ENCODE assay signal across 17 cellular contexts in the genomic region with DNA sequence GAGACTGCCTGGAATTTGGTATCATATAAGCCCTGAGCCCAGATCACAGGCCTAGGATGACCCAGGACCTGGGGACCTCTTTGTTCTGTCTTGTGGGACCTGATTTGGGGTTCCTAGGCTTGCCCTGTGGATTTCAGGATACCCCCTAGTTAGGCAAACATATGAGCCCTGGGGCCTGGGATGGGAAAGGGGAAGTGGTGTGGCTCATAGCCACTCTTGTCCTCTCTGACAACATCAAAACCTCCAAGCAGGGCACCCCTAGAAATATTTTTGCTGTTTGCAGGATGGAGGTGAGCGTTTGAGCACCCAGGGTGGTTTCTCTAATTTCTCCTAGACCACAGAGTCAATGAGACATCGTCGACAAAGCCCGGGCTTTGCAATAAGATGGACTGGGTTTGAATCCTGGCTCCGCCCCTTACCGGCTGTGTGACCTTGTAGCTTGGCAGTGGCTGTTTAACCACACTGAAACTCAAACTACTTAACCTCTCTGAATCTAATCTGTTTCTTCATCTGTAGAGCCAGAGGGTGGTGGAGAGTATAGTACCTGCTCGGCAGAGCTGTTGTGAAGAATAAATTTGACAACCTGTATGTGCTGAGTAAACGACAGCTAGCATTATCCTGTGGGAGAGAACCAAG. TPM values are rescaled to one million over a fixed set of nuclear protein-coding genes. Genes with fewer than 3 reads are reported as not detected.
A peak's percentile ranks its signal among the peaks of the same experiment; 100 is the strongest.
DNase-seq lines count a peak whose midpoint lies in the region; ATAC-seq and TF ChIP-seq lines count a peak whose summit lies in the region.
"Had no signal": no experiment of that assay in that cellular context is flagged by ENCODE, and none has a peak within 500 bp of the region (broad histone marks: within the 10 kb centered on the region; RNA-seq: fewer than 3 reads in every experiment).

No MANE protein-coding gene starts in this region.

- H3K27me3 ChIP-seq in breast epithelium, result no peaks in the 10 kb centered on the region

- no peaks in the 10 kb centered on the region for H3K9me3 ChIP-seq in breast epithelium

- H3K4me1 Mint-ChIP-seq in activated B cell treated with CpG ODN at 0.5 μM for 24 hours, result peaks cover 6% of the 10 kb centered on the region
- peaks cover 8% of the 10 kb centered on the region for H3K4me1 Mint-ChIP-seq in stimulated activated effector memory CD8-positive, alpha-beta T cell treated with anti-CD3 and anti-CD28 coated beads, Interleukin-12 subunit alpha, Interleukin-12 subunit beta, amount 100 ng/mL, for 72 hours

- H3K36me3 Mint-ChIP-seq in activated B cell treated with CpG ODN at 0.5 μM for 24 hours (ENCODE audit: low read depth), result no peaks in the 10 kb centered on the region
- H3K36me3 Mint-ChIP-seq in stimulated activated effector memory CD8-positive, alpha-beta T cell treated with anti-CD3 and anti-CD28 coated beads, Interleukin-12 subunit alpha, Interleukin-12 subunit beta, amount 100 ng/mL, for 72 hours, result no peaks in the 10 kb centered on the region

- H3K4me1 ChIP-seq in breast epithelium, result no peaks in the 10 kb centered on the region

- H3K27ac ChIP-seq in breast epithelium, result no peak overlapping the region

- CTCF ChIA-PET in activated B cell treated with CpG ODN at 0.5 μM for 24 hours (lab: Charles Lee), result no interaction called here

- DNase-seq in T47D (ENCODE audit: low read depth in 1 of 2, low spot score in 1 of 2) (peak; percentile 39 to 67), breast epithelium (ENCODE audit: low spot score in 2 of 2) (no peak), NOMO-1 treated with DMSO at 0.1 percent for 48 hours (lab: John Stamatoyannopoulos, UW; ENCODE audit: unreplicated experiment) (peak; percentile 21), activated B cell treated with CpG ODN at 0.5 μM for 24 hours (no peak), 8988T (no peak), sciatic nerve (ENCODE audit: low spot score) (no peak)
- DNase-seq in stimulated activated effector memory CD8-positive, alpha-beta T cell treated with anti-CD3 and anti-CD28 coated beads, Interleukin-12 subunit alpha, Interleukin-12 subunit beta, amount 100 ng/mL, for 72 hours (ENCODE audit: low spot score in 2 of 2), result no peak
- DNase-seq in activated CD4-positive, alpha-beta T cell treated with anti-CD3 and anti-CD28 coated beads, Interleukin-2, amount 50 U/mL, for 48 hours, result no peak
- DNase-seq: COR-L47, DMS153, GOT3, NCI-H1417, NCI-H1930, NCI-H526 treated with DMSO at 0.1 percent for 48 hours had no signal

- TF ChIP-seq POLR2A in breast epithelium (IDR thresholded peaks at IDR 0.05), result no peak

- peak overlapping the region; percentile 20 for H3K27ac Mint-ChIP-seq in activated B cell treated with CpG ODN at 0.5 μM for 24 hours
- H3K27ac Mint-ChIP-seq in stimulated activated effector memory CD8-positive, alpha-beta T cell treated with anti-CD3 and anti-CD28 coated beads, Interleukin-12 subunit alpha, Interleukin-12 subunit beta, amount 100 ng/mL, for 72 hours, result no peak overlapping the region

- in situ Hi-C loops in T47D (cut with HindIII; ENCODE audit: low pct_unique_long_range_greater_than_20kb, low sequenced_read_pairs), result no loop called here

- no peak overlapping the region for H3K4me3 Mint-ChIP-seq in activated B cell treated with CpG ODN at 0.5 μM for 24 hours
- H3K4me3 Mint-ChIP-seq in stimulated activated effector memory CD8-positive, alpha-beta T cell treated with anti-CD3 and anti-CD28 coated beads, Interleukin-12 subunit alpha, Interleukin-12 subunit beta, amount 100 ng/mL, for 72 hours, result no peak overlapping the region

- no peak overlapping the region for H3K4me3 ChIP-seq in breast epithelium

- POLR2A ChIA-PET in activated B cell treated with CpG ODN at 0.5 μM for 24 hours (lab: Charles Lee), result no interaction called here

- TF ChIP-seq CTCF in breast epithelium (IDR thresholded peaks at IDR 0.05) (no peak), activated B cell treated with CpG ODN at 0.5 μM for 24 hours (IDR thresholded peaks at IDR 0.05) (no peak)

- ATAC-seq in activated B cell treated with CpG ODN at 0.5 μM for 24 hours (ENCODE audit: low read depth) (no peak), sciatic nerve (no peak)
- ATAC-seq in stimulated activated effector memory CD8-positive, alpha-beta T cell treated with anti-CD3 and anti-CD28 coated beads, Interleukin-12 subunit alpha, Interleukin-12 subunit beta, amount 100 ng/mL, for 72 hours, result peak; percentile 38
- ATAC-seq: Right ventricle myocardium inferior, SK-N-SH treated with all-trans-retinoic acid at 6 μM for 48 hours had no signal

- H3K9me3 Mint-ChIP-seq in activated B cell treated with CpG ODN at 0.5 μM for 24 hours, result no peaks in the 10 kb centered on the region
- no peaks in the 10 kb centered on the region for H3K9me3 Mint-ChIP-seq in stimulated activated effector memory CD8-positive, alpha-beta T cell treated with anti-CD3 and anti-CD28 coated beads, Interleukin-12 subunit alpha, Interleukin-12 subunit beta, amount 100 ng/mL, for 72 hours

- H3K36me3 ChIP-seq in breast epithelium, result no peaks in the 10 kb centered on the region

- intact Hi-C loops in breast epithelium (cut with DNase I; ENCODE audit: low total_unique reads) (no loop called here), activated B cell treated with CpG ODN at 0.5 μM for 24 hours (cut with micrococcal nuclease) (no loop called here), sciatic nerve (cut with DNase I) (no loop called here)

- H3K27me3 Mint-ChIP-seq in activated B cell treated with CpG ODN at 0.5 μM for 24 hours, result peaks cover 24% of the 10 kb centered on the region

RNA-seq across cellular contexts. Expression of a gene that starts 5.3 kb away (rescaled TPM):
- total RNA-seq in breast epithelium (1 to 10 TPM in 2 of 3 donors, not detected in 1; 1.5 to 3.3 TPM), activated B cell treated with CpG ODN at 0.5 μM for 24 hours (not detected in 2 replicates), sciatic nerve (0.98 TPM)
- total RNA-seq: MCF 10A had no signal

Comparison
In these comparisons a context has a peak if more than half of its experiments do, and no peak if none do; other contexts are left out.
1. DNase-seq: peak in T47D (2 of 2) and NOMO-1 treated with DMSO at 0.1 percent for 48 hours (single experiment); none in breast epithelium (0 of 2), activated B cell treated with CpG ODN at 0.5 μM for 24 hours (single experiment), stimulated activated effector memory CD8-positive, alpha-beta T cell treated with anti-CD3 and anti-CD28 coated beads, Interleukin-12 subunit alpha, Interleukin-12 subunit beta, amount 100 ng/mL, for 72 hours (0 of 2), activated CD4-positive, alpha-beta T cell treated with anti-CD3 and anti-CD28 coated beads, Interleukin-2, amount 50 U/mL, for 48 hours (0 of 2), 8988T (single experiment) and sciatic nerve (single experiment).